13 cellular contexts compared by ENCODE assay signal in the genomic region with DNA sequence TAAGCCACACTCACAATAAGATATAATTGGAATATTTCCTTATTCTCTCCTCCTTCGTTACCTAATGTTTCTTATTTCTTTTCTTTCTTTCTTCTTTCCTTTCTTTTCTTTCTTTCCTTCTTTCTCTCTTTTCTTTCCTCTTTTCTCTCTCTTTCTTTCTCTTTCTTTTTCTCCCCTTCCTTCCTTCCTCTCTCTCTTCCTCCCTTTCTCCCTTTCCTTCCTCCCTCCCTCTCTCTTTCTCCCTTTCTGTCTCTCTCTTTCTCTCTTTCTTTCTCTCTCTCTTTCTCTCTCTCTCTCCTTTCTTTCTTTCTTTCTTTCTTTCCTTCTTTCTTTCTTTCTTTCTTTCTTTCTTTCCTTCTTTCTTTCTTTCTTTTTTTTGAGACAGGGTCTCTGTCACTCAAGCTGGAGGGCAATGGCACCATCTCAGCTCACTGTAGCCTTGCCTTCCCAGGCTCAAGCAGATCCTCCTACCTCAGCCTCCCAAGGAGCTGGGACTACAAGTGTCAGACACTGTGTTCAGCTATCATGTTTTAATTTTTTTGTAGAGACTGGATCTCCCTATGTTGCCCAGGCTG. TPM values are rescaled to one million over a fixed set of nuclear protein-coding genes. Genes with fewer than 3 reads are reported as not detected.
DNase-seq lines count a peak whose midpoint lies in the region; ATAC-seq and TF ChIP-seq lines count a peak whose summit lies in the region.
"Had no signal": no experiment of that assay in that cellular context is flagged by ENCODE, and none has a peak within 500 bp of the region (broad histone marks: within the 10 kb centered on the region; RNA-seq: fewer than 3 reads in every experiment).

No MANE protein-coding gene starts in this region.

- no peak overlapping the region for H3K4me3 Mint-ChIP-seq in activated T-cell treated with anti-CD3 and anti-CD28 coated beads, Interleukin-2, amount 50 U/mL, for 72 hours
- no peak overlapping the region for H3K4me3 Mint-ChIP-seq in WTC11
- H3K4me3 Mint-ChIP-seq in dendritic cell treated with granulocyte-macrophage colony-stimulating factor and Interleukin-4, amounts not matched to agents 40 ng/mL and 50 ng/mL, for 4 days, result no peak overlapping the region
- no peak overlapping the region for H3K4me3 Mint-ChIP-seq in activated T-helper 1 cell treated with anti-CD3 and anti-CD28 coated beads, Interleukin-12 subunit alpha, Interleukin-12 subunit beta, Interleukin-2, Interleukin-4 antibody, amounts not matched to agents 30 ng/mL and 10 ng/mL and 1 ng/mL, durations not matched to agents 14 hours and 24 hours and 36 hours
- H3K4me3 Mint-ChIP-seq: CD8-positive, alpha-beta T cell; H9 had no signal

- peaks cover 33% of the 10 kb centered on the region for H3K27me3 Mint-ChIP-seq in activated T-cell treated with anti-CD3 and anti-CD28 coated beads, Interleukin-2, amount 50 U/mL, for 72 hours (ENCODE audit: low read depth)
- no peaks in the 10 kb centered on the region for H3K27me3 Mint-ChIP-seq in WTC11 (ENCODE audit: low read depth)
- H3K27me3 Mint-ChIP-seq in dendritic cell treated with granulocyte-macrophage colony-stimulating factor and Interleukin-4, amounts not matched to agents 40 ng/mL and 50 ng/mL, for 4 days, result peaks cover 1% of the 10 kb centered on the region
- H3K27me3 Mint-ChIP-seq in activated T-helper 1 cell treated with anti-CD3 and anti-CD28 coated beads, Interleukin-12 subunit alpha, Interleukin-12 subunit beta, Interleukin-2, Interleukin-4 antibody, amounts not matched to agents 30 ng/mL and 10 ng/mL and 1 ng/mL, durations not matched to agents 14 hours and 24 hours and 36 hours (ENCODE audit: insufficient read depth), result peaks cover 37% of the 10 kb centered on the region

- ATAC-seq in activated T-cell treated with anti-CD3 and anti-CD28 coated beads, Interleukin-2, amount 50 U/mL, for 72 hours (replicated peaks in 1 of 2), result no peak
- ATAC-seq in WTC11, result no peak
- ATAC-seq in left colon, result no peak
- ATAC-seq: CD8-positive, alpha-beta T cell had no signal

- peaks cover 0 to 2% of the 10 kb centered on the region in 2 donors for H3K36me3 Mint-ChIP-seq in activated T-cell treated with anti-CD3 and anti-CD28 coated beads, Interleukin-2, amount 50 U/mL, for 72 hours (ENCODE audit: insufficient read depth in 2 of 2)
- H3K36me3 Mint-ChIP-seq in WTC11, result no peaks in the 10 kb centered on the region; the same call in 1 of the 2 replicates
- H3K36me3 Mint-ChIP-seq in dendritic cell treated with granulocyte-macrophage colony-stimulating factor and Interleukin-4, amounts not matched to agents 40 ng/mL and 50 ng/mL, for 4 days (ENCODE audit: low read depth), result no peaks in the 10 kb centered on the region
- no peaks in the 10 kb centered on the region for H3K36me3 Mint-ChIP-seq in activated T-helper 1 cell treated with anti-CD3 and anti-CD28 coated beads, Interleukin-12 subunit alpha, Interleukin-12 subunit beta, Interleukin-2, Interleukin-4 antibody, amounts not matched to agents 30 ng/mL and 10 ng/mL and 1 ng/mL, durations not matched to agents 14 hours and 24 hours and 36 hours (ENCODE audit: low read depth)
- H3K36me3 Mint-ChIP-seq: CD8-positive, alpha-beta T cell had no signal

- peaks cover 0 to 3% of the 10 kb centered on the region in 2 donors for H3K9me3 Mint-ChIP-seq in activated T-cell treated with anti-CD3 and anti-CD28 coated beads, Interleukin-2, amount 50 U/mL, for 72 hours
- H3K9me3 Mint-ChIP-seq in WTC11, result peaks cover 24% of the 10 kb centered on the region
- H3K9me3 Mint-ChIP-seq in dendritic cell treated with granulocyte-macrophage colony-stimulating factor and Interleukin-4, amounts not matched to agents 40 ng/mL and 50 ng/mL, for 4 days, result peaks cover 10% of the 10 kb centered on the region
- H3K9me3 Mint-ChIP-seq in activated T-helper 1 cell treated with anti-CD3 and anti-CD28 coated beads, Interleukin-12 subunit alpha, Interleukin-12 subunit beta, Interleukin-2, Interleukin-4 antibody, amounts not matched to agents 30 ng/mL and 10 ng/mL and 1 ng/mL, durations not matched to agents 14 hours and 24 hours and 36 hours, result peaks cover 2% of the 10 kb centered on the region
- H3K9me3 Mint-ChIP-seq: CD8-positive, alpha-beta T cell had no signal

- CTCF ChIA-PET in WTC11 (lab: Charles Lee), result no interaction called here

- TF ChIP-seq CTCF in WTC11 (IDR thresholded peaks at IDR 0.05), result no peak

- intact Hi-C loops in dendritic cell treated with granulocyte-macrophage colony-stimulating factor and Interleukin-4, amounts not matched to agents 40 ng/mL and 50 ng/mL, for 4 days (cut with micrococcal nuclease), result no loop called here
- intact Hi-C loops in posterior vena cava (cut with DNase I) (no loop called here), left colon (cut with DNase I, micrococcal nuclease) (no loop called here)
- intact Hi-C loops in activated T-helper 1 cell treated with anti-CD3 and anti-CD28 coated beads, Interleukin-12 subunit alpha, Interleukin-12 subunit beta, Interleukin-2, Interleukin-4 antibody, amounts not matched to agents 30 ng/mL and 10 ng/mL and 1 ng/mL, durations not matched to agents 14 hours and 24 hours and 36 hours (cut with micrococcal nuclease), result no loop called here

- no peak for DNase-seq in activated T-cell treated with anti-CD3 and anti-CD28 coated beads, Interleukin-2, amount 50 U/mL, for 72 hours
- DNase-seq in activated T-cell treated with anti-CD3 and anti-CD28 coated beads for 4 hours (no peak), WTC11 (ENCODE audit: low spot score) (no peak), posterior vena cava (ENCODE audit: low spot score) (no peak), left colon (no peak)
- no peak for DNase-seq in activated T-helper 1 cell treated with anti-CD3 and anti-CD28 coated beads, Interleukin-12 subunit alpha, Interleukin-12 subunit beta, Interleukin-2, Interleukin-4 antibody, amounts not matched to agents 30 ng/mL and 10 ng/mL and 1 ng/mL, durations not matched to agents 14 hours and 24 hours and 36 hours (ENCODE audit: low spot score)
- DNase-seq: 8988T; Calu3; CD8-positive, alpha-beta T cell; DMS79 treated with DMSO at 0.1 percent for 48 hours; GF-D8; H9 had no signal

- POLR2A ChIA-PET in WTC11 (lab: Charles Lee), result no interaction called here

- peak overlapping the region; percentile 62 for H3K27ac Mint-ChIP-seq in activated T-cell treated with anti-CD3 and anti-CD28 coated beads, Interleukin-2, amount 50 U/mL, for 72 hours
- no peak overlapping the region for H3K27ac Mint-ChIP-seq in WTC11
- peak overlapping the region; percentile 36 for H3K27ac Mint-ChIP-seq in dendritic cell treated with granulocyte-macrophage colony-stimulating factor and Interleukin-4, amounts not matched to agents 40 ng/mL and 50 ng/mL, for 4 days
- H3K27ac Mint-ChIP-seq in activated T-helper 1 cell treated with anti-CD3 and anti-CD28 coated beads, Interleukin-12 subunit alpha, Interleukin-12 subunit beta, Interleukin-2, Interleukin-4 antibody, amounts not matched to agents 30 ng/mL and 10 ng/mL and 1 ng/mL, durations not matched to agents 14 hours and 24 hours and 36 hours, result no peak overlapping the region
- H3K27ac Mint-ChIP-seq: CD8-positive, alpha-beta T cell; H9 had no signal

- peaks cover 5% of the 10 kb centered on the region for H3K4me1 Mint-ChIP-seq in activated T-cell treated with anti-CD3 and anti-CD28 coated beads, Interleukin-2, amount 50 U/mL, for 72 hours (ENCODE audit: low read depth)
- no peaks in the 10 kb centered on the region for H3K4me1 Mint-ChIP-seq in WTC11
- peaks cover 46% of the 10 kb centered on the region for H3K4me1 Mint-ChIP-seq in dendritic cell treated with granulocyte-macrophage colony-stimulating factor and Interleukin-4, amounts not matched to agents 40 ng/mL and 50 ng/mL, for 4 days (ENCODE audit: low read depth)
- H3K4me1 Mint-ChIP-seq in activated T-helper 1 cell treated with anti-CD3 and anti-CD28 coated beads, Interleukin-12 subunit alpha, Interleukin-12 subunit beta, Interleukin-2, Interleukin-4 antibody, amounts not matched to agents 30 ng/mL and 10 ng/mL and 1 ng/mL, durations not matched to agents 14 hours and 24 hours and 36 hours (ENCODE audit: low read depth), result no peaks in the 10 kb centered on the region
- H3K4me1 Mint-ChIP-seq: H9 had no signal

TF ChIP-seq in WTC11, 78 proteins besides CTCF, POLR2A, EP300 and RAD21 (continues in another document):
- TF ChIP-seq, protein P1, sequence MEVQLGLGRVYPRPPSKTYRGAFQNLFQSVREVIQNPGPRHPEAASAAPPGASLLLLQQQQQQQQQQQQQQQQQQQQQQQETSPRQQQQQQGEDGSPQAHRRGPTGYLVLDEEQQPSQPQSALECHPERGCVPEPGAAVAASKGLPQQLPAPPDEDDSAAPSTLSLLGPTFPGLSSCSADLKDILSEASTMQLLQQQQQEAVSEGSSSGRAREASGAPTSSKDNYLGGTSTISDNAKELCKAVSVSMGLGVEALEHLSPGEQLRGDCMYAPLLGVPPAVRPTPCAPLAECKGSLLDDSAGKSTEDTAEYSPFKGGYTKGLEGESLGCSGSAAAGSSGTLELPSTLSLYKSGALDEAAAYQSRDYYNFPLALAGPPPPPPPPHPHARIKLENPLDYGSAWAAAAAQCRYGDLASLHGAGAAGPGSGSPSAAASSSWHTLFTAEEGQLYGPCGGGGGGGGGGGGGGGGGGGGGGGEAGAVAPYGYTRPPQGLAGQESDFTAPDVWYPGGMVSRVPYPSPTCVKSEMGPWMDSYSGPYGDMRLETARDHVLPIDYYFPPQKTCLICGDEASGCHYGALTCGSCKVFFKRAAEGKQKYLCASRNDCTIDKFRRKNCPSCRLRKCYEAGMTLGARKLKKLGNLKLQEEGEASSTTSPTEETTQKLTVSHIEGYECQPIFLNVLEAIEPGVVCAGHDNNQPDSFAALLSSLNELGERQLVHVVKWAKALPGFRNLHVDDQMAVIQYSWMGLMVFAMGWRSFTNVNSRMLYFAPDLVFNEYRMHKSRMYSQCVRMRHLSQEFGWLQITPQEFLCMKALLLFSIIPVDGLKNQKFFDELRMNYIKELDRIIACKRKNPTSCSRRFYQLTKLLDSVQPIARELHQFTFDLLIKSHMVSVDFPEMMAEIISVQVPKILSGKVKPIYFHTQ (CRISPR knock-in tag; IDR thresholded peaks at IDR 0.05), result no peak

RNA-seq across cellular contexts. Expression of a gene that starts 19.3 kb away (rescaled TPM):
- 10 to 100 TPM; 43.3 to 48.1 TPM for total RNA-seq in activated T-cell treated with anti-CD3 and anti-CD28 coated beads, Interleukin-2, amount 50 U/mL, for 72 hours
- 29.7 to 33.2 TPM (median 31.2 TPM) in 3 replicates for total RNA-seq in WTC11 (2021)
- total RNA-seq in posterior vena cava, result 10 to 100 TPM; 43.1 to 59.2 TPM
- 10 to 100 TPM; 33.9 to 35.5 TPM for total RNA-seq in left colon
- 26.4 and 26.8 TPM in 2 replicates for total RNA-seq in activated T-helper 1 cell treated with anti-CD3 and anti-CD28 coated beads, Interleukin-12 subunit alpha, Interleukin-12 subunit beta, Interleukin-2, Interleukin-4 antibody, amounts not matched to agents 30 ng/mL and 10 ng/mL and 1 ng/mL, durations not matched to agents 14 hours and 24 hours and 36 hours

Comparison
In these comparisons a context has a peak if more than half of its experiments do, and no peak if none do; other contexts are left out.
1. H3K27ac Mint-ChIP-seq: peak in activated T-cell treated with anti-CD3 and anti-CD28 coated beads, Interleukin-2, amount 50 U/mL, for 72 hours (single experiment) and dendritic cell treated with granulocyte-macrophage colony-stimulating factor and Interleukin-4, amounts not matched to agents 40 ng/mL and 50 ng/mL, for 4 days (single experiment); none in WTC11 (single experiment) and activated T-helper 1 cell treated with anti-CD3 and anti-CD28 coated beads, Interleukin-12 subunit alpha, Interleukin-12 subunit beta, Interleukin-2, Interleukin-4 antibody, amounts not matched to agents 30 ng/mL and 10 ng/mL and 1 ng/mL, durations not matched to agents 14 hours and 24 hours and 36 hours (single experiment).